ENCODE assay signal across 1 cellular context in genomic region chr3:194387276-194387675, GRCh38.
TF ChIP-seq lines count a peak whose summit lies in the region.

No MANE protein-coding gene starts in this region.

TF ChIP-seq in GM23338, 12 proteins besides CTCF, POLR2A, EP300 and RAD21 (continued from another document):
- no peak for TF ChIP-seq ZNF462 (CRISPR knock-in tag; IDR thresholded peaks at IDR 0.05)
- no peak for TF ChIP-seq ZNF114 (CRISPR knock-in tag; IDR thresholded peaks at IDR 0.05)
- TF ChIP-seq ZNF331 (CRISPR knock-in tag; IDR thresholded peaks at IDR 0.05; ENCODE audit: low read depth) = no peak
- TF ChIP-seq CREB1 (CRISPR knock-in tag; IDR thresholded peaks at IDR 0.05; ENCODE audit: low read depth) = no peak
- TF ChIP-seq JUNB (IDR thresholded peaks at IDR 0.05; ENCODE audit: unreplicated experiment) = no peak
- TF ChIP-seq EZH2 (IDR thresholded peaks at IDR 0.05; ENCODE audit: low read depth, unreplicated experiment) = no peak
- no peak for TF ChIP-seq REST (IDR thresholded peaks at IDR 0.05; ENCODE audit: unreplicated experiment)
- TF ChIP-seq ETS1 (IDR thresholded peaks at IDR 0.05) = no peak
- no peak for TF ChIP-seq EZH2phosphoT487 (IDR thresholded peaks at IDR 0.05; ENCODE audit: unreplicated experiment)
- TF ChIP-seq POLR2AphosphoS5 (IDR thresholded peaks at IDR 0.05; ENCODE audit: low read depth) = no peak
